In genomic region chr2:159703491-159703890, GRCh38 we compare ENCODE assay signal across 26 cellular contexts.
"Had no signal": no experiment of that assay in that cellular context is flagged by ENCODE, and none has a peak within 500 bp of the region (broad histone marks: within the 10 kb centered on the region; RNA-seq: fewer than 3 reads in every experiment).

No MANE protein-coding gene starts in this region.

- DNase-seq: dermis blood vessel endothelial cell; effector CD4-positive, alpha-beta T cell; effector memory CD4-positive, alpha-beta T cell; erythroblast; esophagus squamous epithelium; foreskin fibroblast; foreskin melanocyte; gastrocnemius medialis; glutamatergic neuron; head of caudate nucleus; heart right ventricle; hippocampal formation; immature natural killer cell; left cardiac atrium; left lung; left ventricle myocardium superior; lower lobe of right lung; mesenchymal stem cell; mucosa of descending colon; naive B cell; naive thymus-derived CD8-positive, alpha-beta T cell had no signal

- H3K4me1 ChIP-seq: esophagus squamous epithelium, gastrocnemius medialis, left lung, lower lobe of right lung had no signal

- H3K4me3 Mint-ChIP-seq: immature natural killer cell; mesothelial cell of epicardium; naive B cell; naive thymus-derived CD8-positive, alpha-beta T cell had no signal

- ATAC-seq: esophagus mucosa; gastrocnemius medialis; heart right ventricle; left cardiac atrium; left lung; left ventricle myocardium superior; lower lobe of right lung; mucosa of descending colon; naive thymus-derived CD8-positive, alpha-beta T cell had no signal

- H3K4me1 Mint-ChIP-seq: immature natural killer cell had no signal

- H3K36me3 ChIP-seq: lower lobe of right lung had no signal

- H3K27me3 ChIP-seq: dorsolateral prefrontal cortex, esophagus squamous epithelium, gastrocnemius medialis, heart right ventricle, left lung had no signal

- H3K9me3 ChIP-seq: esophagus squamous epithelium, gastrocnemius medialis, heart right ventricle, left lung, lower lobe of right lung, mucosa of descending colon had no signal

- H3K27ac Mint-ChIP-seq: immature natural killer cell; mesothelial cell of epicardium; naive thymus-derived CD8-positive, alpha-beta T cell had no signal

- H3K36me3 Mint-ChIP-seq: naive B cell had no signal

- H3K27me3 Mint-ChIP-seq: naive B cell; naive thymus-derived CD8-positive, alpha-beta T cell had no signal

- H3K27ac ChIP-seq: coronary artery, epithelial cell of prostate, esophagus squamous epithelium, gastrocnemius medialis, heart right ventricle, left lung, lower lobe of right lung had no signal

- H3K9me3 Mint-ChIP-seq: immature natural killer cell; mesothelial cell of epicardium; naive B cell; naive thymus-derived CD8-positive, alpha-beta T cell had no signal

- H3K4me3 ChIP-seq: coronary artery, dorsolateral prefrontal cortex, esophagus squamous epithelium, gastrocnemius medialis, heart right ventricle, left lung, lower lobe of right lung, mucosa of descending colon had no signal
